Comparison of ENCODE assay signal across 33 cellular contexts in genomic region chr16:2950773-2951172, GRCh38. TPM values are rescaled to one million over a fixed set of nuclear protein-coding genes. Genes with fewer than 3 reads are reported as not detected.
"Had no signal": no experiment of that assay in that cellular context is flagged by ENCODE, and none has a peak within 500 bp of the region (broad histone marks: within the 10 kb centered on the region; RNA-seq: fewer than 3 reads in every experiment).

No MANE protein-coding gene starts in this region.

- ATAC-seq: foreskin keratinocyte; gastroesophageal sphincter; left cardiac atrium; left lung; mucosa of descending colon; natural killer cell treated with Interleukin-12 subunit alpha and Interleukin-12 subunit beta and Interleukin-15 and Interleukin-18, amount 100 ng/mL, for 72 hours; stimulated activated naive CD8-positive, alpha-beta T cell treated with anti-CD3 and anti-CD28 coated beads, Interleukin-15, Interleukin-2, amounts not matched to agents 100 U/mL and 50 U/mL, for 24 hours had no signal

- H3K27ac ChIP-seq: colonic mucosa, esophagus muscularis mucosa, foreskin keratinocyte, gastroesophageal sphincter, heart left ventricle, hepatocyte, left lung, neutrophil, parathyroid adenoma, right atrium auricular region, sigmoid colon, thoracic aorta, vagina had no signal

- FAIRE-seq: endothelial cell of umbilical vein had no signal

- H3K9me3 ChIP-seq: colonic mucosa, esophagus muscularis mucosa, gastroesophageal sphincter, heart left ventricle, left lung, mucosa of descending colon, neutrophil, right atrium auricular region, sigmoid colon, thoracic aorta, vagina had no signal

- H3K4me1 Mint-ChIP-seq: neural crest cell; stimulated activated effector memory CD8-positive, alpha-beta T cell treated with anti-CD3 and anti-CD28 coated beads, Interleukin-12 subunit alpha, Interleukin-12 subunit beta, amount 100 ng/mL, for 72 hours had no signal

- H3K4me3 Mint-ChIP-seq: dendritic cell treated with granulocyte-macrophage colony-stimulating factor and Interleukin-4, amounts not matched to agents 40 ng/mL and 50 ng/mL, for 4 days; mesothelial cell of epicardium; natural killer cell treated with Interleukin-12 subunit alpha and Interleukin-12 subunit beta and Interleukin-15 and Interleukin-18, amount 100 ng/mL, for 72 hours; neural crest cell; stimulated activated effector memory CD8-positive, alpha-beta T cell treated with anti-CD3 and anti-CD28 coated beads, Interleukin-12 subunit alpha, Interleukin-12 subunit beta, amount 100 ng/mL, for 72 hours had no signal

- H3K79me2 ChIP-seq: hepatocyte, parathyroid adenoma had no signal

- H3K9ac ChIP-seq: parathyroid adenoma had no signal

- H3K36me3 Mint-ChIP-seq: natural killer cell treated with Interleukin-12 subunit alpha and Interleukin-12 subunit beta and Interleukin-15 and Interleukin-18, amount 100 ng/mL, for 72 hours had no signal

- H3K36me3 ChIP-seq: colonic mucosa had no signal

- H3K4me3 ChIP-seq: colonic mucosa, esophagus muscularis mucosa, gastroesophageal sphincter, heart left ventricle, hepatocyte, left lung, mucosa of descending colon, right atrium auricular region, sigmoid colon, thoracic aorta, vagina had no signal

- H3K27me3 Mint-ChIP-seq: natural killer cell treated with Interleukin-12 subunit alpha and Interleukin-12 subunit beta and Interleukin-15 and Interleukin-18, amount 100 ng/mL, for 72 hours had no signal

- H2AFZ ChIP-seq: hepatocyte, parathyroid adenoma had no signal

- H3K4me2 ChIP-seq: hepatocyte had no signal

- DNase-seq: colonic mucosa; effector CD8-positive, alpha-beta T cell; foreskin keratinocyte; heart left ventricle; left cardiac atrium; left lung; mesenchymal stem cell; mucosa of descending colon; naive B cell; sigmoid colon; stimulated activated CD4-positive, alpha-beta T cell treated with anti-CD3 and anti-CD28 coated beads, Interleukin-2, amount 100 ng/mL, for 24 hours; stimulated activated CD4-positive, alpha-beta T cell treated with anti-CD3 and anti-CD28 coated beads, Interleukin-4, amount 100 ng/mL, for 24 hours; stimulated activated naive CD8-positive, alpha-beta T cell treated with anti-CD3 and anti-CD28 coated beads, Interleukin-15, Interleukin-2, amounts not matched to agents 100 U/mL and 50 U/mL, for 24 hours; substantia nigra had no signal

- H3K27ac Mint-ChIP-seq: dendritic cell treated with granulocyte-macrophage colony-stimulating factor and Interleukin-4, amounts not matched to agents 40 ng/mL and 50 ng/mL, for 4 days; mesothelial cell of epicardium; natural killer cell treated with Interleukin-12 subunit alpha and Interleukin-12 subunit beta and Interleukin-15 and Interleukin-18, amount 100 ng/mL, for 72 hours; progenitor cell of endocrine pancreas had no signal

- H3K27me3 ChIP-seq: colonic mucosa, hepatocyte, neutrophil, vagina had no signal

- H3K4me1 ChIP-seq: esophagus muscularis mucosa, foreskin keratinocyte, gastroesophageal sphincter, heart left ventricle, right atrium auricular region, sigmoid colon, vagina had no signal

- H3K9me3 Mint-ChIP-seq: dendritic cell treated with granulocyte-macrophage colony-stimulating factor and Interleukin-4, amounts not matched to agents 40 ng/mL and 50 ng/mL, for 4 days; mesothelial cell of epicardium; naive B cell; natural killer cell treated with Interleukin-12 subunit alpha and Interleukin-12 subunit beta and Interleukin-15 and Interleukin-18, amount 100 ng/mL, for 72 hours; stimulated activated effector memory CD8-positive, alpha-beta T cell treated with anti-CD3 and anti-CD28 coated beads, Interleukin-12 subunit alpha, Interleukin-12 subunit beta, amount 100 ng/mL, for 72 hours had no signal

RNA-seq across cellular contexts. Expression of gene KREMEN2, which starts 13.3 kb away (rescaled TPM):
- total RNA-seq: endothelial cell of umbilical vein; fibroblast of lung; gastroesophageal sphincter; left cardiac atrium; left lung; lung microvascular endothelial cell; natural killer cell treated with Interleukin-12 subunit alpha and Interleukin-12 subunit beta and Interleukin-15 and Interleukin-18, amount 100 ng/mL, for 72 hours; omental fat pad; right atrium auricular region; sigmoid colon; thoracic aorta; ureter; vagina had no signal
- polyA plus RNA-seq: endothelial cell of umbilical vein, fibroblast of lung, heart left ventricle had no signal
